In the genomic region with DNA sequence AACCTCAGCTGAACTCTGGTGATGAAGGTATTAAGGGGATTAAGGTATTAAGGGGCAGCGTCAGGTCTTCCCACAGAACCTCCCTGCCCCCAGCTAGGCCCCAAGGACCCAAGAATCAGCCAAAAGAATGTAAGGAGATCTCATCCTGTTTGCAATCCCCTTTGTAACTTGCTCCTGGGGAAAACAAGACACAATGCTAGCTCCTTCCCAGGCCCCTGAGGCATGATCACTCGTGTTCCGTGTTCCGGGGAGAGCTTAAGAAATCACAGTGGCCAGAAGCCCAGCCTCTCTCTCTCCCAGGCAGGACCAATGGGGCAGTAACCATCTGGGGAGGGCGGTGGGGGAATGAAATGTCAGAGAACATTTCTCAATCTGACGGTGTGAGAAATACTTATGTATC, we compare ENCODE assay signal across 16 cellular contexts. TPM values are rescaled to one million over a fixed set of nuclear protein-coding genes. Genes with fewer than 3 reads are reported as not detected.
DNase-seq lines count a peak whose midpoint lies in the region; ATAC-seq and TF ChIP-seq lines count a peak whose summit lies in the region.
"Had no signal": no experiment of that assay in that cellular context is flagged by ENCODE, and none has a peak within 500 bp of the region (broad histone marks: within the 10 kb centered on the region; RNA-seq: fewer than 3 reads in every experiment).

No MANE protein-coding gene starts in this region.

- H3K4me1 Mint-ChIP-seq in activated CD4-positive, alpha-beta T cell treated with anti-CD3 and anti-CD28 coated beads for 36 hours, result no peaks in the 10 kb centered on the region
- H3K4me1 Mint-ChIP-seq in stimulated activated effector memory CD8-positive, alpha-beta T cell treated with anti-CD3 and anti-CD28 coated beads, Interleukin-12 subunit alpha, Interleukin-12 subunit beta, amount 100 ng/mL, for 72 hours, result peaks cover 7% of the 10 kb centered on the region

- intact Hi-C loops in posterior vena cava (cut with DNase I), result loop anchor here (5.0 to 10.0 kb wide), 2 partner anchors 140 to 1158 kb away; no protein-coding TSS in a partner anchor
- intact Hi-C loops in activated CD4-positive, alpha-beta T cell treated with anti-CD3 and anti-CD28 coated beads for 36 hours (cut with DNase I, micrococcal nuclease), result no loop called here

- ATAC-seq in activated CD4-positive, alpha-beta T cell treated with anti-CD3 and anti-CD28 coated beads for 36 hours, result no peak
- ATAC-seq in stimulated activated effector memory CD8-positive, alpha-beta T cell treated with anti-CD3 and anti-CD28 coated beads, Interleukin-12 subunit alpha, Interleukin-12 subunit beta, amount 100 ng/mL, for 72 hours, result no peak
- no peak for ATAC-seq in GM18511 (IDR thresholded peaks at IDR 0.05; ENCODE audit: unreplicated experiment)
- ATAC-seq: activated CD8-positive, alpha-beta T cell treated with anti-CD3 and anti-CD28 coated beads for 36 hours; HepG2; natural killer cell had no signal

- peak in 8 of 14 donors; percentile 21 to 63 (median 40) for DNase-seq in C1 segment of cervical spinal cord (lab: John Stamatoyannopoulos, UW)
- no peak for DNase-seq in RWPE1 (ENCODE audit: low spot score)
- peak; percentile 23 for DNase-seq in fibroblast of pulmonary artery (ENCODE audit: low read depth)
- DNase-seq in posterior vena cava (ENCODE audit: low spot score), result peak; percentile 47
- no peak for DNase-seq in activated CD4-positive, alpha-beta T cell treated with anti-CD3 and anti-CD28 coated beads for 36 hours
- no peak for DNase-seq in stimulated activated effector memory CD8-positive, alpha-beta T cell treated with anti-CD3 and anti-CD28 coated beads, Interleukin-12 subunit alpha, Interleukin-12 subunit beta, amount 100 ng/mL, for 72 hours (ENCODE audit: low spot score in 2 of 2)
- no peak for DNase-seq in activated T-cell treated with anti-CD3 and anti-CD28 coated beads, Interleukin-2, amount 50 U/mL, for 48 hours
- DNase-seq: activated CD8-positive, alpha-beta T cell treated with anti-CD3 and anti-CD28 coated beads for 36 hours; AML-193; central memory CD4-positive, alpha-beta T cell; HCEC 1CT; natural killer cell; NCI-H1092 had no signal

- no peaks in the 10 kb centered on the region for H3K36me3 Mint-ChIP-seq in activated CD4-positive, alpha-beta T cell treated with anti-CD3 and anti-CD28 coated beads for 36 hours (ENCODE audit: low read depth)
- no peaks in the 10 kb centered on the region for H3K36me3 Mint-ChIP-seq in stimulated activated effector memory CD8-positive, alpha-beta T cell treated with anti-CD3 and anti-CD28 coated beads, Interleukin-12 subunit alpha, Interleukin-12 subunit beta, amount 100 ng/mL, for 72 hours
- H3K36me3 Mint-ChIP-seq: natural killer cell had no signal

- H3K27ac ChIP-seq in RWPE1, result peak overlapping the region; percentile 52; the same call in 1 of the 2 replicates

- no peak overlapping the region for H3K27ac Mint-ChIP-seq in activated CD4-positive, alpha-beta T cell treated with anti-CD3 and anti-CD28 coated beads for 36 hours
- no peak overlapping the region for H3K27ac Mint-ChIP-seq in stimulated activated effector memory CD8-positive, alpha-beta T cell treated with anti-CD3 and anti-CD28 coated beads, Interleukin-12 subunit alpha, Interleukin-12 subunit beta, amount 100 ng/mL, for 72 hours
- H3K27ac Mint-ChIP-seq: activated CD8-positive, alpha-beta T cell treated with anti-CD3 and anti-CD28 coated beads for 36 hours; natural killer cell had no signal

- TF ChIP-seq CTCF in RWPE1 (conservative IDR thresholded peaks at IDR 0.05; ENCODE audit: low read depth), result no peak
- no peak for TF ChIP-seq CTCF in fibroblast of pulmonary artery (IDR thresholded peaks at IDR 0.05; ENCODE audit: low read length, missing control alignments)

- H3K4me3 ChIP-seq in fibroblast of pulmonary artery (replicated peaks; ENCODE audit: low read depth, low read length), result no peak overlapping the region
- H3K4me3 ChIP-seq: smooth muscle cell had no signal

- H3K4me3 Mint-ChIP-seq in activated CD4-positive, alpha-beta T cell treated with anti-CD3 and anti-CD28 coated beads for 36 hours, result no peak overlapping the region
- H3K4me3 Mint-ChIP-seq in stimulated activated effector memory CD8-positive, alpha-beta T cell treated with anti-CD3 and anti-CD28 coated beads, Interleukin-12 subunit alpha, Interleukin-12 subunit beta, amount 100 ng/mL, for 72 hours, result no peak overlapping the region
- H3K4me3 Mint-ChIP-seq: activated CD8-positive, alpha-beta T cell treated with anti-CD3 and anti-CD28 coated beads for 36 hours; natural killer cell had no signal

- CTCF ChIA-PET in RWPE1 (lab: Yijun Ruan, JAX), result interaction anchor here (0.6 to 0.7 kb wide), 4 partner anchors 40 to 139 kb away, joined by 3 to 7 read pairs (median 4); no protein-coding TSS in a partner anchor
- CTCF ChIA-PET in activated CD4-positive, alpha-beta T cell treated with anti-CD3 and anti-CD28 coated beads for 36 hours (lab: Charles Lee), result interaction anchor here (0.7 to 6.2 kb wide), 4 partner anchors 10 to 305 kb away, joined by 3 to 37 read pairs (median 3); no protein-coding TSS in a partner anchor

- POLR2A ChIA-PET in RWPE1 (lab: Yijun Ruan, JAX; ENCODE audit: low non-redundant PET), result no interaction called here
- POLR2A ChIA-PET in activated CD4-positive, alpha-beta T cell treated with anti-CD3 and anti-CD28 coated beads for 36 hours (lab: Charles Lee), result no interaction called here

- peaks cover 3% of the 10 kb centered on the region for H3K27me3 Mint-ChIP-seq in activated CD4-positive, alpha-beta T cell treated with anti-CD3 and anti-CD28 coated beads for 36 hours
- H3K27me3 Mint-ChIP-seq: activated CD8-positive, alpha-beta T cell treated with anti-CD3 and anti-CD28 coated beads for 36 hours had no signal

- no peaks in the 10 kb centered on the region for H3K9me3 Mint-ChIP-seq in activated CD4-positive, alpha-beta T cell treated with anti-CD3 and anti-CD28 coated beads for 36 hours (ENCODE audit: low read depth)
- no peaks in the 10 kb centered on the region for H3K9me3 Mint-ChIP-seq in stimulated activated effector memory CD8-positive, alpha-beta T cell treated with anti-CD3 and anti-CD28 coated beads, Interleukin-12 subunit alpha, Interleukin-12 subunit beta, amount 100 ng/mL, for 72 hours
- H3K9me3 Mint-ChIP-seq: activated CD8-positive, alpha-beta T cell treated with anti-CD3 and anti-CD28 coated beads for 36 hours; natural killer cell had no signal

RNA-seq across cellular contexts. Expression of gene PIGH, which starts 33.2 kb away (rescaled TPM):
- total RNA-seq in posterior vena cava, result 10 to 100 TPM; 15.4 to 17.3 TPM
- 10 to 100 TPM; 14.9 to 21.4 TPM for total RNA-seq in activated CD4-positive, alpha-beta T cell treated with anti-CD3 and anti-CD28 coated beads for 36 hours

RNA-seq across cellular contexts. Expression of gene PLEKHH1, which starts 33.8 kb away (rescaled TPM):
- 1 to 10 TPM; 1.4 to 1.8 TPM for total RNA-seq in posterior vena cava
- total RNA-seq in activated CD4-positive, alpha-beta T cell treated with anti-CD3 and anti-CD28 coated beads for 36 hours, result 1 to 10 TPM; 4.1 to 5.7 TPM
- total RNA-seq: natural killer cell had no signal

RNA-seq across cellular contexts. Expression of gene ARG2, which starts 52.8 kb away (rescaled TPM):
- 1 to 10 TPM; 1.9 to 5.1 TPM for total RNA-seq in posterior vena cava
- 10 to 100 TPM; 11.9 TPM for total RNA-seq in activated CD4-positive, alpha-beta T cell treated with anti-CD3 and anti-CD28 coated beads for 36 hours

Comparison
In these comparisons a context has a peak if more than half of its experiments do, and no peak if none do; other contexts are left out.
1. DNase-seq: peak in C1 segment of cervical spinal cord (8 of 14), fibroblast of pulmonary artery (single experiment) and posterior vena cava (single experiment); none in RWPE1 (single experiment), activated CD4-positive, alpha-beta T cell treated with anti-CD3 and anti-CD28 coated beads for 36 hours (single experiment), stimulated activated effector memory CD8-positive, alpha-beta T cell treated with anti-CD3 and anti-CD28 coated beads, Interleukin-12 subunit alpha, Interleukin-12 subunit beta, amount 100 ng/mL, for 72 hours (0 of 2) and activated T-cell treated with anti-CD3 and anti-CD28 coated beads, Interleukin-2, amount 50 U/mL, for 48 hours (0 of 2).
2. intact Hi-C loops: an anchor here in posterior vena cava (5.0 to 10.0 kb wide); none called in activated CD4-positive, alpha-beta T cell treated with anti-CD3 and anti-CD28 coated beads for 36 hours.